2 cellular contexts compared by ENCODE assay signal in the genomic region with DNA sequence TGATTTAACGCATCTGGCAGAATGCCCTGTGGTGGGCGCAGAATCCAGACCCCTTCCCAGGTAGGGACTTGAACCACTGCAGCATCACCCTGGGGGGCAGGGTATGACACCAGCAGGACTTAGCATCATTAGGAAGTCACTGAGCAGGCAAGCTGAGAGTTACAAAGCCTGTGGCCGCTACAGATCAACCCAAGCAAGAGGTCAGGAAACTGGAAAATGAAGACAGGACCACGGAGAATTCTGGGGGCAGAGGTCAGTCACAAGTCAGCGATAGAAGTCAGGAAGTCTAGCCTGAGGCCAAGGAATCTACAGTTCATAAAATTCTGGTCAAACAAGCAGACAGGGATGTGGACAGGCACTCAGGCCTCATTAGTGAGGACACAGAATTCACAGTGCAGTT.
TF ChIP-seq lines count a peak whose summit lies in the region.

No MANE protein-coding gene starts in this region.

TF ChIP-seq in liver, 16 proteins besides CTCF, POLR2A, EP300 and RAD21 (continued from another document):
- TF ChIP-seq YY1 (IDR thresholded peaks at IDR 0.05) (no peak), RXRA (IDR thresholded peaks at IDR 0.05) (peak; percentile 31 to 33), HNF4G (IDR thresholded peaks at IDR 0.05) (no peak)
- TF ChIP-seq, protein P1, sequence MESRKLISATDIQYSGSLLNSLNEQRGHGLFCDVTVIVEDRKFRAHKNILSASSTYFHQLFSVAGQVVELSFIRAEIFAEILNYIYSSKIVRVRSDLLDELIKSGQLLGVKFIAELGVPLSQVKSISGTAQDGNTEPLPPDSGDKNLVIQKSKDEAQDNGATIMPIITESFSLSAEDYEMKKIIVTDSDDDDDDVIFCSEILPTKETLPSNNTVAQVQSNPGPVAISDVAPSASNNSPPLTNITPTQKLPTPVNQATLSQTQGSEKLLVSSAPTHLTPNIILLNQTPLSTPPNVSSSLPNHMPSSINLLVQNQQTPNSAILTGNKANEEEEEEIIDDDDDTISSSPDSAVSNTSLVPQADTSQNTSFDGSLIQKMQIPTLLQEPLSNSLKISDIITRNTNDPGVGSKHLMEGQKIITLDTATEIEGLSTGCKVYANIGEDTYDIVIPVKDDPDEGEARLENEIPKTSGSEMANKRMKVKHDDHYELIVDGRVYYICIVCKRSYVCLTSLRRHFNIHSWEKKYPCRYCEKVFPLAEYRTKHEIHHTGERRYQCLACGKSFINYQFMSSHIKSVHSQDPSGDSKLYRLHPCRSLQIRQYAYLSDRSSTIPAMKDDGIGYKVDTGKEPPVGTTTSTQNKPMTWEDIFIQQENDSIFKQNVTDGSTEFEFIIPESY (IDR thresholded peaks at IDR 0.05) = no peak
TF ChIP-seq in liver: peak in this region for 2.

TF ChIP-seq in HepG2, 621 proteins besides CTCF, POLR2A, EP300 and RAD21 (continued from another document):
- TF ChIP-seq, protein P2, sequence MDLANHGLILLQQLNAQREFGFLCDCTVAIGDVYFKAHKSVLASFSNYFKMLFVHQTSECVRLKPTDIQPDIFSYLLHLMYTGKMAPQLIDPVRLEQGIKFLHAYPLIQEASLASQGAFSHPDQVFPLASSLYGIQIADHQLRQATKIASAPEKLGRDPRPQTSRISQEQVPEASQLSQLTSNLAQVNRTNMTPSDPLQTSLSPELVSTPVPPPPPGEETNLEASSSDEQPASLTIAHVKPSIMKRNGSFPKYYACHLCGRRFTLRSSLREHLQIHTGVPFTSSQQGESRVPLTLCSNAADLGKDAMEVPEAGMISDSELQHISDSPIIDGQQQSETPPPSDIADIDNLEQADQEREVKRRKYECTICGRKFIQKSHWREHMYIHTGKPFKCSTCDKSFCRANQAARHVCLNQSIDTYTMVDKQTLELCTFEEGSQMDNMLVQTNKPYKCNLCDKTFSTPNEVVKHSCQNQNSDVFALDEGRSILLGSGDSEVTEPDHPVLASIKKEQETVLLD (CRISPR knock-in tag; IDR thresholded peaks at IDR 0.05; ENCODE audit: low read depth) = no peak
- TF ChIP-seq ASH2L (IDR thresholded peaks at IDR 0.05; ENCODE audit: insufficient read length, low read depth, low read length) (no peak), ZSCAN12 (CRISPR knock-in tag; IDR thresholded peaks at IDR 0.05) (no peak), ZNF530 (CRISPR knock-in tag; IDR thresholded peaks at IDR 0.05; ENCODE audit: low read depth) (no peak), ZNF788 (CRISPR knock-in tag; IDR thresholded peaks at IDR 0.05; ENCODE audit: borderline replicate concordance) (no peak), SYNCRIP (IDR thresholded peaks at IDR 0.05; ENCODE audit: insufficient read depth, low read depth, low read length) (no peak), CEBPG (CRISPR knock-in tag; IDR thresholded peaks at IDR 0.05) (no peak), CEBPZ (IDR thresholded peaks at IDR 0.05; ENCODE audit: low read length) (no peak), ZC3H4 (CRISPR knock-in tag; IDR thresholded peaks at IDR 0.05; ENCODE audit: borderline replicate concordance) (no peak), ZNF362 (CRISPR knock-in tag; IDR thresholded peaks at IDR 0.05; ENCODE audit: borderline replicate concordance) (no peak), MAFK (conservative IDR thresholded peaks at IDR 0.05 in 1 of 2, IDR thresholded peaks at IDR 0.05 in 1 of 2; ENCODE audit: low read length in 2 of 2) (no peak), GPN1 (CRISPR knock-in tag; IDR thresholded peaks at IDR 0.05; ENCODE audit: borderline replicate concordance) (no peak), TSC22D2 (CRISPR knock-in tag; IDR thresholded peaks at IDR 0.05; ENCODE audit: borderline replicate concordance) (no peak), DRAP1 (CRISPR knock-in tag; IDR thresholded peaks at IDR 0.05) (no peak), AHDC1 (CRISPR knock-in tag; IDR thresholded peaks at IDR 0.05; ENCODE audit: borderline replicate concordance) (no peak)
- TF ChIP-seq, protein P3, sequence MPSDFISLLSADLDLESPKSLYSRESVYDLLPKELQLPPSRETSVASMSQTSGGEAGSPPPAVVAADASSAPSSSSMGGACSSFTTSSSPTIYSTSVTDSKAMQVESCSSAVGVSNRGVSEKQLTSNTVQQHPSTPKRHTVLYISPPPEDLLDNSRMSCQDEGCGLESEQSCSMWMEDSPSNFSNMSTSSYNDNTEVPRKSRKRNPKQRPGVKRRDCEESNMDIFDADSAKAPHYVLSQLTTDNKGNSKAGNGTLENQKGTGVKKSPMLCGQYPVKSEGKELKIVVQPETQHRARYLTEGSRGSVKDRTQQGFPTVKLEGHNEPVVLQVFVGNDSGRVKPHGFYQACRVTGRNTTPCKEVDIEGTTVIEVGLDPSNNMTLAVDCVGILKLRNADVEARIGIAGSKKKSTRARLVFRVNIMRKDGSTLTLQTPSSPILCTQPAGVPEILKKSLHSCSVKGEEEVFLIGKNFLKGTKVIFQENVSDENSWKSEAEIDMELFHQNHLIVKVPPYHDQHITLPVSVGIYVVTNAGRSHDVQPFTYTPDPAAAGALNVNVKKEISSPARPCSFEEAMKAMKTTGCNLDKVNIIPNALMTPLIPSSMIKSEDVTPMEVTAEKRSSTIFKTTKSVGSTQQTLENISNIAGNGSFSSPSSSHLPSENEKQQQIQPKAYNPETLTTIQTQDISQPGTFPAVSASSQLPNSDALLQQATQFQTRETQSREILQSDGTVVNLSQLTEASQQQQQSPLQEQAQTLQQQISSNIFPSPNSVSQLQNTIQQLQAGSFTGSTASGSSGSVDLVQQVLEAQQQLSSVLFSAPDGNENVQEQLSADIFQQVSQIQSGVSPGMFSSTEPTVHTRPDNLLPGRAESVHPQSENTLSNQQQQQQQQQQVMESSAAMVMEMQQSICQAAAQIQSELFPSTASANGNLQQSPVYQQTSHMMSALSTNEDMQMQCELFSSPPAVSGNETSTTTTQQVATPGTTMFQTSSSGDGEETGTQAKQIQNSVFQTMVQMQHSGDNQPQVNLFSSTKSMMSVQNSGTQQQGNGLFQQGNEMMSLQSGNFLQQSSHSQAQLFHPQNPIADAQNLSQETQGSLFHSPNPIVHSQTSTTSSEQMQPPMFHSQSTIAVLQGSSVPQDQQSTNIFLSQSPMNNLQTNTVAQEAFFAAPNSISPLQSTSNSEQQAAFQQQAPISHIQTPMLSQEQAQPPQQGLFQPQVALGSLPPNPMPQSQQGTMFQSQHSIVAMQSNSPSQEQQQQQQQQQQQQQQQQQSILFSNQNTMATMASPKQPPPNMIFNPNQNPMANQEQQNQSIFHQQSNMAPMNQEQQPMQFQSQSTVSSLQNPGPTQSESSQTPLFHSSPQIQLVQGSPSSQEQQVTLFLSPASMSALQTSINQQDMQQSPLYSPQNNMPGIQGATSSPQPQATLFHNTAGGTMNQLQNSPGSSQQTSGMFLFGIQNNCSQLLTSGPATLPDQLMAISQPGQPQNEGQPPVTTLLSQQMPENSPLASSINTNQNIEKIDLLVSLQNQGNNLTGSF (CRISPR knock-in tag; IDR thresholded peaks at IDR 0.05) = no peak
